Comparison of ENCODE assay signal across 12 cellular contexts in genomic region chr18:10973579-10974260, GRCh38.
A peak's percentile ranks its signal among the peaks of the same experiment; 100 is the strongest.
DNase-seq lines count a peak whose midpoint lies in the region; ATAC-seq and TF ChIP-seq lines count a peak whose summit lies in the region.
"Had no signal": no experiment of that assay in that cellular context is flagged by ENCODE, and none has a peak within 500 bp of the region (broad histone marks: within the 10 kb centered on the region; RNA-seq: fewer than 3 reads in every experiment).

No MANE protein-coding gene starts in this region.

- ATAC-seq in HG02870 (IDR thresholded peaks at IDR 0.05; ENCODE audit: unreplicated experiment) = peak; percentile 51
- ATAC-seq in left lobe of liver = peak; percentile 37
- no peak for ATAC-seq in HG03139 (IDR thresholded peaks at IDR 0.05; ENCODE audit: unreplicated experiment)
- ATAC-seq in GM18873 (IDR thresholded peaks at IDR 0.05; ENCODE audit: low FRiP score, unreplicated experiment) = no peak

- no peak overlapping the region for H3K4me3 ChIP-seq in AG10803 (ENCODE audit: low read length)

- TF ChIP-seq CTCF in AG10803 (conservative IDR thresholded peaks at IDR 0.05; ENCODE audit: low read length) = no peak

- DNase-seq in AG10803 (ENCODE audit: low read depth) = peak; percentile 3
- peak; percentile 33 for DNase-seq in astrocyte of the hippocampus (ENCODE audit: low read depth, low spot score)
- DNase-seq in left lobe of liver (ENCODE audit: low spot score) = no peak
- no peak for DNase-seq in epidermal melanocyte (ENCODE audit: insufficient read length, low spot score)
- no peak for DNase-seq in activated naive CD4-positive, alpha-beta T cell (lab: John Stamatoyannopoulos, UW)
- DNase-seq: activated T-cell treated with anti-CD3 and anti-CD28 coated beads for 4 hours, amniotic stem cell, NCI-H1105 treated with DMSO at 0.1 percent for 48 hours, NCI-H226 had no signal

Comparison
In these comparisons a context has a peak if more than half of its experiments do, and no peak if none do; other contexts are left out.
1. DNase-seq: peak in AG10803 (single experiment) and astrocyte of the hippocampus (single experiment); none in left lobe of liver (single experiment), epidermal melanocyte (single experiment) and activated naive CD4-positive, alpha-beta T cell (0 of 4).
2. ATAC-seq: peak in HG02870 (single experiment) and left lobe of liver (single experiment); none in HG03139 (single experiment) and GM18873 (single experiment).